29 cellular contexts compared by ENCODE assay signal in genomic region chr20:63137851-63138415, GRCh38.
"Had no signal": no experiment of that assay in that cellular context is flagged by ENCODE, and none has a peak within 500 bp of the region (broad histone marks: within the 10 kb centered on the region; RNA-seq: fewer than 3 reads in every experiment).

No MANE protein-coding gene starts in this region.

- DNase-seq: activated CD4-positive, alpha-beta T cell treated with anti-CD3 and anti-CD28 coated beads for 48 hours; activated CD4-positive, alpha-beta T cell treated with anti-CD3 and anti-CD28 coated beads, Interleukin-2, amount 50 U/mL, for 48 hours; activated CD8-positive, alpha-beta memory T cell treated with anti-CD3 and anti-CD28 coated beads for 24 hours; activated effector memory CD4-positive, alpha-beta T cell treated with Interleukin-2 at 50 U/mL for 16 hours; activated naive CD4-positive, alpha-beta T cell treated with anti-CD3 and anti-CD28 coated beads for 36 hours; activated naive CD8-positive, alpha-beta T cell treated with anti-CD3 and anti-CD28 coated beads for 36 hours; adrenal gland; central memory CD4-positive, alpha-beta T cell; dermis blood vessel endothelial cell; effector CD4-positive, alpha-beta T cell; foreskin keratinocyte; islet precursor cell; left cardiac atrium; midbrain; stimulated activated CD4-positive, alpha-beta T cell treated with anti-CD3 and anti-CD28 coated beads, Interleukin-4, amount 100 ng/mL, for 24 hours; T-helper 17 cell; T1000; trophoblast cell; WERI-Rb-1 had no signal

- H3K27ac Mint-ChIP-seq: activated naive CD4-positive, alpha-beta T cell treated with anti-CD3 and anti-CD28 coated beads for 36 hours; activated naive CD8-positive, alpha-beta T cell treated with anti-CD3 and anti-CD28 coated beads for 36 hours; progenitor cell of endocrine pancreas; stimulated activated effector memory CD8-positive, alpha-beta T cell treated with anti-CD3 and anti-CD28 coated beads, Interleukin-12 subunit alpha, Interleukin-12 subunit beta, amount 100 ng/mL, for 72 hours; stimulated activated naive CD8-positive, alpha-beta T cell treated with anti-CD3 and anti-CD28 coated beads, Interleukin-15, Interleukin-2, amounts not matched to agents 100 ng/mL and 50 ng/mL, for 24 hours; T-helper 17 cell had no signal

- H3K27me3 Mint-ChIP-seq: activated naive CD8-positive, alpha-beta T cell treated with anti-CD3 and anti-CD28 coated beads for 36 hours had no signal

- H3K4me3 ChIP-seq: adrenal gland, esophagus muscularis mucosa, skin epidermis, thoracic aorta, vagina had no signal

- H3K9me3 Mint-ChIP-seq: activated naive CD4-positive, alpha-beta T cell treated with anti-CD3 and anti-CD28 coated beads for 36 hours; activated naive CD8-positive, alpha-beta T cell treated with anti-CD3 and anti-CD28 coated beads for 36 hours; naive thymus-derived CD8-positive, alpha-beta T cell; stimulated activated effector memory CD8-positive, alpha-beta T cell treated with anti-CD3 and anti-CD28 coated beads, Interleukin-12 subunit alpha, Interleukin-12 subunit beta, amount 100 ng/mL, for 72 hours; stimulated activated naive CD8-positive, alpha-beta T cell treated with anti-CD3 and anti-CD28 coated beads, Interleukin-15, Interleukin-2, amounts not matched to agents 100 ng/mL and 50 ng/mL, for 24 hours had no signal

- H3K4me3 Mint-ChIP-seq: activated naive CD4-positive, alpha-beta T cell treated with anti-CD3 and anti-CD28 coated beads for 36 hours; activated naive CD8-positive, alpha-beta T cell treated with anti-CD3 and anti-CD28 coated beads for 36 hours; naive thymus-derived CD8-positive, alpha-beta T cell; stimulated activated effector memory CD8-positive, alpha-beta T cell treated with anti-CD3 and anti-CD28 coated beads, Interleukin-12 subunit alpha, Interleukin-12 subunit beta, amount 100 ng/mL, for 72 hours; stimulated activated naive CD8-positive, alpha-beta T cell treated with anti-CD3 and anti-CD28 coated beads, Interleukin-15, Interleukin-2, amounts not matched to agents 100 ng/mL and 50 ng/mL, for 24 hours; T-helper 17 cell had no signal

- H3K4me1 Mint-ChIP-seq: activated naive CD8-positive, alpha-beta T cell treated with anti-CD3 and anti-CD28 coated beads for 36 hours; naive thymus-derived CD8-positive, alpha-beta T cell; stimulated activated effector memory CD8-positive, alpha-beta T cell treated with anti-CD3 and anti-CD28 coated beads, Interleukin-12 subunit alpha, Interleukin-12 subunit beta, amount 100 ng/mL, for 72 hours; T-helper 17 cell had no signal

- H3K27ac ChIP-seq: adrenal gland, esophagus muscularis mucosa, foreskin keratinocyte, skin epidermis, thoracic aorta, vagina, WERI-Rb-1 had no signal

- H3K27me3 ChIP-seq: foreskin keratinocyte, vagina had no signal

- H3K9me3 ChIP-seq: adrenal gland, esophagus muscularis mucosa, thoracic aorta, vagina had no signal

- ATAC-seq: activated CD4-positive, CD25-positive, alpha-beta regulatory T cell treated with anti-CD3 and anti-CD28 coated beads, Interleukin-2, amount 50 U/mL, for 24 hours; foreskin keratinocyte; left cardiac atrium; naive thymus-derived CD8-positive, alpha-beta T cell; sciatic nerve; stimulated activated effector memory CD8-positive, alpha-beta T cell treated with anti-CD3 and anti-CD28 coated beads, Interleukin-12 subunit alpha, Interleukin-12 subunit beta, amount 100 ng/mL, for 72 hours; T-helper 17 cell had no signal

- H3K36me3 Mint-ChIP-seq: activated naive CD8-positive, alpha-beta T cell treated with anti-CD3 and anti-CD28 coated beads for 36 hours; naive thymus-derived CD8-positive, alpha-beta T cell; stimulated activated effector memory CD8-positive, alpha-beta T cell treated with anti-CD3 and anti-CD28 coated beads, Interleukin-12 subunit alpha, Interleukin-12 subunit beta, amount 100 ng/mL, for 72 hours had no signal

- H3K4me1 ChIP-seq: adrenal gland, esophagus muscularis mucosa, foreskin keratinocyte, vagina had no signal

- H3K36me3 ChIP-seq: adrenal gland, esophagus muscularis mucosa, thoracic aorta, vagina, WERI-Rb-1 had no signal
